ENCODE assay signal across 1 cellular context in the genomic region with DNA sequence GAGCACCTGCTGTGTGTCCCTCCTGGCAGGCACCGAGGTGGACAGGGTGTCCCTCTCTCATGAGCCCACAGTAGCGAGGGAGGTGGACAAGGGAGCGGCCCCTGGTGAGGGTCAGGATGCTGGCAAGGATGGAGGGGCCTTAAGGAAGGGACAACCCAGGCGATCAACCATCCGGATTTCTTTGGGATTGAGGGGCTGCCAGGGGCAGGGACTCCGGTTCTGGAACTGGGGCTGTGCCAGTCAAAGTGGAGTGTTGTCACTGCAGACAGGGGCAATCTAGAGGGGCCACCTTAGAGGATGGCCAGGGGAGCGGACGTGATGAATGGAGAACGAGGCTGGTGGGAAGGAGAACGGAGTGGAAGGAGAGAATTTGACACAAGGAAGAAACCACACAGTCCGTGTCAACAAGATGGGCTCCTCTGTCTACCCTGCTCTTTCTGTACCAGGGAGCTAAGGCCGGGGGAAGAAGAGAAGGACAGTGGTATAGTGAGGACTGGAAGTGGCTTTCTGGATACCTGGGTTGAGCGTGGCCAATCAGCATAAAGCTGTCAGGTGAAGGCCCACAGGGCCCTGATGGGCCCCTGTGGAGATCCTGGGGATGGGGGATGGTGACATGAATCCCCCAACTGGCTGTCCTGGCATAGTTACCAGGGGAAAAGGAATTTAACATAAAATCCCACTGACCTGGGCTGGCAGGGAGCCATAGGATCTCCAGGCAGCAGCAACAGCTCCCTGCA.
TF ChIP-seq lines count a peak whose summit lies in the region.

No MANE protein-coding gene starts in this region.

TF ChIP-seq in WTC11, 78 proteins besides CTCF, POLR2A, EP300 and RAD21 (continued from another document):
- TF ChIP-seq ZNF512 (CRISPR knock-in tag; IDR thresholded peaks at IDR 0.05; ENCODE audit: borderline replicate concordance) = no peak
- TF ChIP-seq ZNF425 (CRISPR knock-in tag; conservative IDR thresholded peaks at IDR 0.05) = no peak
- TF ChIP-seq, protein P1, sequence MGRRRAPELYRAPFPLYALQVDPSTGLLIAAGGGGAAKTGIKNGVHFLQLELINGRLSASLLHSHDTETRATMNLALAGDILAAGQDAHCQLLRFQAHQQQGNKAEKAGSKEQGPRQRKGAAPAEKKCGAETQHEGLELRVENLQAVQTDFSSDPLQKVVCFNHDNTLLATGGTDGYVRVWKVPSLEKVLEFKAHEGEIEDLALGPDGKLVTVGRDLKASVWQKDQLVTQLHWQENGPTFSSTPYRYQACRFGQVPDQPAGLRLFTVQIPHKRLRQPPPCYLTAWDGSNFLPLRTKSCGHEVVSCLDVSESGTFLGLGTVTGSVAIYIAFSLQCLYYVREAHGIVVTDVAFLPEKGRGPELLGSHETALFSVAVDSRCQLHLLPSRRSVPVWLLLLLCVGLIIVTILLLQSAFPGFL (CRISPR knock-in tag; IDR thresholded peaks at IDR 0.05; ENCODE audit: borderline replicate concordance) = no peak
- no peak for TF ChIP-seq TEAD1 (CRISPR knock-in tag; IDR thresholded peaks at IDR 0.05)
- TF ChIP-seq ZNF263 (CRISPR knock-in tag; IDR thresholded peaks at IDR 0.05; ENCODE audit: low read depth) = no peak
- no peak for TF ChIP-seq ZNF396 (CRISPR knock-in tag; IDR thresholded peaks at IDR 0.05; ENCODE audit: borderline replicate concordance)
- no peak for TF ChIP-seq GABPB1 (CRISPR knock-in tag; IDR thresholded peaks at IDR 0.05)
- no peak for TF ChIP-seq ZNF416 (CRISPR knock-in tag; IDR thresholded peaks at IDR 0.05)
- TF ChIP-seq JUN (CRISPR knock-in tag; IDR thresholded peaks at IDR 0.05) = no peak
- TF ChIP-seq CREM (CRISPR knock-in tag; IDR thresholded peaks at IDR 0.05) = no peak
- TF ChIP-seq TP53 (CRISPR knock-in tag; IDR thresholded peaks at IDR 0.05) = no peak
- no peak for TF ChIP-seq E2F5 (CRISPR knock-in tag; IDR thresholded peaks at IDR 0.05)
- TF ChIP-seq MYBL2 (CRISPR knock-in tag; IDR thresholded peaks at IDR 0.05) = no peak
- TF ChIP-seq NR3C1 (CRISPR knock-in tag; conservative IDR thresholded peaks at IDR 0.05; ENCODE audit: low read depth) = no peak
- TF ChIP-seq, protein P2, sequence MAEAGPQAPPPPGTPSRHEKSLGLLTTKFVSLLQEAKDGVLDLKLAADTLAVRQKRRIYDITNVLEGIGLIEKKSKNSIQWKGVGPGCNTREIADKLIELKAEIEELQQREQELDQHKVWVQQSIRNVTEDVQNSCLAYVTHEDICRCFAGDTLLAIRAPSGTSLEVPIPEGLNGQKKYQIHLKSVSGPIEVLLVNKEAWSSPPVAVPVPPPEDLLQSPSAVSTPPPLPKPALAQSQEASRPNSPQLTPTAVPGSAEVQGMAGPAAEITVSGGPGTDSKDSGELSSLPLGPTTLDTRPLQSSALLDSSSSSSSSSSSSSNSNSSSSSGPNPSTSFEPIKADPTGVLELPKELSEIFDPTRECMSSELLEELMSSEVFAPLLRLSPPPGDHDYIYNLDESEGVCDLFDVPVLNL (CRISPR knock-in tag; IDR thresholded peaks at IDR 0.05; ENCODE audit: borderline replicate concordance, low read depth) = no peak
- no peak for TF ChIP-seq RORB (CRISPR knock-in tag; IDR thresholded peaks at IDR 0.05)
TF ChIP-seq in WTC11: peak in this region for 0.
